Comparison of ENCODE assay signal across 10 cellular contexts in genomic region chr19:6119031-6119430, GRCh38. TPM values are rescaled to one million over a fixed set of nuclear protein-coding genes. Genes with fewer than 3 reads are reported as not detected.
"Had no signal": no experiment of that assay in that cellular context is flagged by ENCODE, and none has a peak within 500 bp of the region (broad histone marks: within the 10 kb centered on the region; RNA-seq: fewer than 3 reads in every experiment).

No MANE protein-coding gene starts in this region.

- H3K4me2 ChIP-seq: GM23338 had no signal

- DNase-seq: H9, HCEC 1CT, HFFc6, KG1 had no signal

- H2AFZ ChIP-seq: GM23338 had no signal

- ATAC-seq: GM23338 had no signal

- FAIRE-seq: H1, H54, HTR-8/SVneo had no signal

- H3K4me3 ChIP-seq: GM23338 had no signal

RNA-seq across cellular contexts. Expression of gene ACSBG2, which starts 16.4 kb away (rescaled TPM):
- total RNA-seq: GM23338, H1, H9, HFFc6, HT-29 had no signal
- polyA plus RNA-seq: GM23338, H1, IgD-negative memory B cell had no signal
